ENCODE assay signal across 17 cellular contexts in the genomic region with DNA sequence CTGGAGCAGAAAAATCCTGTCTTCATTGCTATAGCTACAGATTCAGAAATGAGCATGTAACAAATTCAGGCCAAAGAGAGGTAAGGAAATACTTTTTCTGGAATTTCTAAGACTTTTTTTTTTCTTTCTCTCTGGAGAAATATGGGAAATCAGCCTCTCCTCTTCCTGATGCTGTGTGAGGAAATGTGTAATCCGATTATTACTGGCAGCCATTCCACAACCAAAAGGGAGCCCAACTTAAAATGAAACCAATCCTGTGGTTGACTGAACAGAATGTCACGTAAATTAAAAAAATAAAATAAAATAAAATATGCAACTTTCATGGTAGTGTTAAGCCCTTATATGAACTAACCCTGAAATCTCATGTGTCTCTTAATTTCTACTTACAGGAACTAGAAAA. TPM values are rescaled to one million over a fixed set of nuclear protein-coding genes. Genes with fewer than 3 reads are reported as not detected.
DNase-seq lines count a peak whose midpoint lies in the region; ATAC-seq and TF ChIP-seq lines count a peak whose summit lies in the region.
"Had no signal": no experiment of that assay in that cellular context is flagged by ENCODE, and none has a peak within 500 bp of the region (broad histone marks: within the 10 kb centered on the region; RNA-seq: fewer than 3 reads in every experiment).

No MANE protein-coding gene starts in this region.

- no peak overlapping the region for H3K4me3 ChIP-seq in cardiac fibroblast (replicated peaks in 1 of 2; ENCODE audit: low read depth in 2 of 2, low read length in 2 of 2)
- H3K4me3 ChIP-seq: A549, GM12878 had no signal

- intact Hi-C loops in left colon (cut with DNase I, micrococcal nuclease), result no loop called here

- DNase-seq in AG20443 (ENCODE audit: low spot score), result peak; percentile 14
- DNase-seq in HT1080 (ENCODE audit: low read depth), result peak; percentile 40
- peak; percentile 43 to 73 for DNase-seq in cardiac fibroblast (ENCODE audit: low read depth in 2 of 2)
- peak; percentile 9 to 23 for DNase-seq in lung microvascular endothelial cell (ENCODE audit: low read depth in 2 of 2)
- no peak for DNase-seq in left colon
- DNase-seq in cerebellar nuclear complex (lab: John Stamatoyannopoulos, UW), result no peak
- DNase-seq: C1 segment of cervical spinal cord, DMS79 treated with DMSO at 0.1 percent for 48 hours, NCI-H1105, NCI-H1694, NCI-H524, SHP77 treated with DMSO at 0.1 percent for 48 hours had no signal

- ATAC-seq in left colon, result no peak
- no peak for ATAC-seq in HG03175 (IDR thresholded peaks at IDR 0.05; ENCODE audit: unreplicated experiment)
- ATAC-seq: A549, GM12878, HCT116, HepG2 had no signal

- no peak for TF ChIP-seq CTCF in cardiac fibroblast (IDR thresholded peaks at IDR 0.05; ENCODE audit: low read depth, low read length)

RNA-seq across cellular contexts. Expression of gene POT1, which starts 10.7 kb away (rescaled TPM):
- total RNA-seq in HT1080 (2014; rRNA removed; shearing (Covaris generic)), result 25.8 and 30.3 TPM in 2 replicates
- 26.8 and 29.7 TPM in 2 replicates for polyA plus RNA-seq in HT1080 (2015; cell fraction: cytosol; rRNA removed)
- polyA plus RNA-seq in HT1080 (2015; cell fraction: nucleus; rRNA removed), result 43.7 and 68.8 TPM in 2 replicates
- total RNA-seq in lung microvascular endothelial cell (24.8 and 29.6 TPM in 2 replicates), left colon (10 to 100 TPM in 1 of 2 donors, 1 to 10 TPM in 1; 8.5 to 12.1 TPM)

Comparison
In these comparisons a context has a peak if more than half of its experiments do, and no peak if none do; other contexts are left out.
1. DNase-seq: peak in AG20443 (single experiment), HT1080 (single experiment), cardiac fibroblast (2 of 2) and lung microvascular endothelial cell (2 of 2); none in left colon (0 of 2) and cerebellar nuclear complex (0 of 2).